8 cellular contexts compared by ENCODE assay signal in the genomic region with DNA sequence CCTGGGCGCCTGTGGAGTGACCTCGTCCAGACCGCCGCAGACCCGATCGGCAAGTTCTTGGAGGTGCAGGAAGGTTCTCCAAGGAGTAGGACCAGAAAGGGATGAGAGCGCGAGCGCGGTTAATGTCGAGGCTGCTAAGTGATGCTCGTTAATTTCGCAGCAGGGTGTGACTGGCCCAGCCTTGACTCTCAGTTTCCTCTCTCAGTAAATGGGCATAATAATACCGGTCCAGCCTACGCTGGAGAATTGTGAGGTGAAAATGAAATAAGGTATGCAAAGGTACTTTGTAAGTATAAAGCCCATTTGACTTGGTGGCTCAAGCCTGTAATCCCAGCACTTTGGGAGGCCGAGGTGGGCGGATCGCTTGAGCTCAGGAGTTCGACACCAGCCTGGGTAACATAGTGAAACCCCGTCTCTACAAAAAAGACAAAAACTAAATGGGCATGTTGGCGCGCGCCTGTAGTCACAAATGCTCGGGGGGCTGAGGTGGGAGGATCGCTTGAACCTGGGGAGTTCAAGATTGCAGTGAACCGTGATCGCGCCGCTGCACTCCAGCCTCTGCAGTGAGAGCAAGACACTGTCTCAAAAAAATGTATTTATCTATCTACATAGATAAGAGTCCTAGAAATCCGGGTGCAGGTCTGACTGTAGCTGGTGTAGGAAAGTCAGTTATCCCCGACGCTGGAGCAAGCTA.
DNase-seq lines count a peak whose midpoint lies in the region; ATAC-seq lines count a peak whose summit lies in the region.

No MANE protein-coding gene starts in this region.

- H3K9ac ChIP-seq in ES-I3 (ENCODE audit: low read depth, low read length), result peak overlapping the region; percentile 94; the same call in 1 of the 2 replicates
- H3K9ac ChIP-seq in iPS-15b (ENCODE audit: low read depth, low read length), result peak overlapping the region; percentile 84

- H3K4me1 Mint-ChIP-seq in activated naive CD4-positive, alpha-beta T cell treated with anti-CD3 and anti-CD28 coated beads, Interleukin-2, amount 50 U/mL, for 24 hours, result peaks cover 53% of the 10 kb centered on the region
- peaks cover 29 to 36% of the 10 kb centered on the region in 2 donors for H3K4me1 Mint-ChIP-seq in stimulated activated naive B cell treated with anti-CD40 and anti-IgM and Interleukin-4, amounts not matched to agents 10 μg/mL and 1 μg/mL and 100 μg/mL, for 72 hours

- H3K27me3 Mint-ChIP-seq in activated naive CD4-positive, alpha-beta T cell treated with anti-CD3 and anti-CD28 coated beads, Interleukin-2, amount 50 U/mL, for 24 hours, result no peaks in the 10 kb centered on the region
- no peaks in the 10 kb centered on the region for H3K27me3 Mint-ChIP-seq in stimulated activated naive B cell treated with anti-CD40 and anti-IgM and Interleukin-4, amounts not matched to agents 10 μg/mL and 1 μg/mL and 100 μg/mL, for 72 hours

- H3K27me3 ChIP-seq in iPS-15b (ENCODE audit: control insufficient read depth, insufficient read depth, low read length), result no peaks in the 10 kb centered on the region

- no peaks in the 10 kb centered on the region for H3K36me3 Mint-ChIP-seq in activated naive CD4-positive, alpha-beta T cell treated with anti-CD3 and anti-CD28 coated beads, Interleukin-2, amount 50 U/mL, for 24 hours
- peaks cover 1 to 7% of the 10 kb centered on the region in 2 donors for H3K36me3 Mint-ChIP-seq in stimulated activated naive B cell treated with anti-CD40 and anti-IgM and Interleukin-4, amounts not matched to agents 10 μg/mL and 1 μg/mL and 100 μg/mL, for 72 hours

- H3K36me3 ChIP-seq in ES-I3 (ENCODE audit: insufficient read depth, low read length), result no peaks in the 10 kb centered on the region
- no peaks in the 10 kb centered on the region for H3K36me3 ChIP-seq in iPS-15b (ENCODE audit: control insufficient read depth, insufficient read depth, low read length)

- peak overlapping the region; percentile 95 for H3K27ac Mint-ChIP-seq in activated naive CD4-positive, alpha-beta T cell treated with anti-CD3 and anti-CD28 coated beads, Interleukin-2, amount 50 U/mL, for 24 hours
- H3K27ac Mint-ChIP-seq in stimulated activated naive B cell treated with anti-CD40 and anti-IgM and Interleukin-4, amounts not matched to agents 10 μg/mL and 1 μg/mL and 100 μg/mL, for 72 hours, result peak overlapping the region; percentile 98

- H3K9me3 ChIP-seq in ES-I3 (ENCODE audit: control insufficient read depth, insufficient read depth, low read length), result no peaks in the 10 kb centered on the region
- H3K9me3 ChIP-seq in iPS-15b (ENCODE audit: control insufficient read depth, insufficient read depth, low read length), result no peaks in the 10 kb centered on the region

- no peaks in the 10 kb centered on the region; the same call in 1 of the 2 replicates for H3K4me1 ChIP-seq in ES-I3 (ENCODE audit: insufficient read depth, low read length)
- peaks cover 4% of the 10 kb centered on the region for H3K4me1 ChIP-seq in iPS-15b (ENCODE audit: control insufficient read depth, insufficient read depth, low read length)

- H3K4me3 ChIP-seq in iPS-15b (ENCODE audit: low read depth, low read length), result peak overlapping the region; percentile 97

- DNase-seq in stimulated activated naive B cell treated with anti-CD40 and anti-IgM and Interleukin-4, amounts not matched to agents 10 μg/mL and 1 μg/mL and 100 μg/mL, for 72 hours, result no peak
- DNase-seq in GF-D8 (lab: John Stamatoyannopoulos, UW) (no peak), DMS79 (lab: John Stamatoyannopoulos, UW) (no peak), KG1 (lab: John Stamatoyannopoulos, UW) (no peak)

- H3K4me3 Mint-ChIP-seq in activated naive CD4-positive, alpha-beta T cell treated with anti-CD3 and anti-CD28 coated beads, Interleukin-2, amount 50 U/mL, for 24 hours, result peak overlapping the region; percentile 92
- H3K4me3 Mint-ChIP-seq in stimulated activated naive B cell treated with anti-CD40 and anti-IgM and Interleukin-4, amounts not matched to agents 10 μg/mL and 1 μg/mL and 100 μg/mL, for 72 hours, result peak overlapping the region; percentile 91 to 93

- ATAC-seq in HG03378 (IDR thresholded peaks at IDR 0.05; ENCODE audit: unreplicated experiment), result peak; percentile 2
- ATAC-seq in stimulated activated naive B cell treated with anti-CD40 and anti-IgM and Interleukin-4, amounts not matched to agents 10 μg/mL and 1 μg/mL and 100 μg/mL, for 72 hours (replicated peaks), result peak in 1 of 2 donors; percentile 22

- H3K9me3 Mint-ChIP-seq in activated naive CD4-positive, alpha-beta T cell treated with anti-CD3 and anti-CD28 coated beads, Interleukin-2, amount 50 U/mL, for 24 hours, result no peaks in the 10 kb centered on the region
- H3K9me3 Mint-ChIP-seq in stimulated activated naive B cell treated with anti-CD40 and anti-IgM and Interleukin-4, amounts not matched to agents 10 μg/mL and 1 μg/mL and 100 μg/mL, for 72 hours, result no peaks in the 10 kb centered on the region
